21 cellular contexts compared by ENCODE assay signal in the genomic region with DNA sequence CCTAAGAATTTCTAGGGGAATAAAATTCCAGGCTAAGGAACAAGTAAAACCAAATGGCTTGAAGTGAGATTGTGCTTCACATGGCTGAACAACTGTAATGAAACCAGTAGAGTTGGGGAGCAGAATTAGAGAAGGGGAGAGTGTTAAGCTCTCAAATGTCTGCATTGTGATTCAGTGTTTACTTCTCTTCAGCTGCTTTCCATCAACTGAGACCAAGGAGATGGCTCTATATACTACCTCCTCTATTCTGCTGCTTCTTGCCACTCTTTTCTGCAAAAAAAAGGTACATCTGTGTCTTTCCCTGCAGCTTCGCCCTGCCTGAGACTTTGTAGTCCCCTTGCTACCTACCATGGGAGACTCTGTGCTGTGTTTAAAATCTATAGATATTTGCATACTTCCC.
"Had no signal": no experiment of that assay in that cellular context is flagged by ENCODE, and none has a peak within 500 bp of the region (broad histone marks: within the 10 kb centered on the region; RNA-seq: fewer than 3 reads in every experiment).

No MANE protein-coding gene starts in this region.

- H3K4me3 ChIP-seq: ascending aorta, sigmoid colon had no signal

- H3K4me3 Mint-ChIP-seq: activated CD4-positive, alpha-beta T cell treated with anti-CD3 and anti-CD28 coated beads, Interleukin-2, amount 10 ng/mL, durations not matched to agents 7 days and 5 days; activated naive CD4-positive, alpha-beta T cell treated with anti-CD3 and anti-CD28 coated beads for 36 hours; activated naive CD8-positive, alpha-beta T cell treated with anti-CD3 and anti-CD28 coated beads, Interleukin-2, amount 50 U/mL, for 24 hours; activated T-cell treated with anti-CD3 and anti-CD28 coated beads, Interleukin-2, amount 50 U/mL, for 4 hours; central memory CD8-positive, alpha-beta T cell; effector memory CD8-positive, alpha-beta T cell; stimulated activated memory B cell treated with anti-CD40 and anti-IgM and Interleukin-4, amounts not matched to agents 10 μg/mL and 1 μg/mL and 100 μg/mL, for 72 hours; T-cell had no signal

- H3K36me3 Mint-ChIP-seq: stimulated activated memory B cell treated with anti-CD40 and anti-IgM and Interleukin-4, amounts not matched to agents 10 μg/mL and 1 μg/mL and 100 μg/mL, for 72 hours; T-cell had no signal

- H3K27me3 Mint-ChIP-seq: activated CD4-positive, alpha-beta T cell treated with anti-CD3 and anti-CD28 coated beads, Interleukin-2, amount 10 ng/mL, durations not matched to agents 7 days and 5 days; activated naive CD8-positive, alpha-beta T cell treated with anti-CD3 and anti-CD28 coated beads, Interleukin-2, amount 50 U/mL, for 24 hours; central memory CD8-positive, alpha-beta T cell; effector memory CD8-positive, alpha-beta T cell; stimulated activated memory B cell treated with anti-CD40 and anti-IgM and Interleukin-4, amounts not matched to agents 10 μg/mL and 1 μg/mL and 100 μg/mL, for 72 hours; T-cell had no signal

- H3K4me1 ChIP-seq: foreskin keratinocyte, parathyroid adenoma had no signal

- DNase-seq: activated CD4-positive, alpha-beta T cell treated with anti-CD3 and anti-CD28 coated beads, Interleukin-2, amount 10 ng/mL, durations not matched to agents 7 days and 5 days; activated CD8-positive, alpha-beta memory T cell treated with anti-CD3 and anti-CD28 coated beads, Interleukin-2, amount 50 U/mL, for 4 hours; activated naive CD4-positive, alpha-beta T cell treated with anti-CD3 and anti-CD28 coated beads for 36 hours; activated naive CD8-positive, alpha-beta T cell treated with anti-CD3 and anti-CD28 coated beads, Interleukin-2, amount 50 U/mL, for 24 hours; activated T-cell treated with anti-CD3 and anti-CD28 coated beads, Interleukin-2, amount 50 U/mL, for 4 hours; effector memory CD8-positive, alpha-beta T cell; foreskin keratinocyte; glutamatergic neuron; hypothalamus; mammary epithelial cell; sigmoid colon; stimulated activated CD4-positive, alpha-beta T cell treated with anti-CD3 and anti-CD28 coated beads, Interleukin-4, amount 100 ng/mL, for 24 hours; T-cell; T-helper 9 cell had no signal

- H3K4me1 Mint-ChIP-seq: activated CD4-positive, alpha-beta T cell treated with anti-CD3 and anti-CD28 coated beads, Interleukin-2, amount 10 ng/mL, durations not matched to agents 7 days and 5 days; activated naive CD8-positive, alpha-beta T cell treated with anti-CD3 and anti-CD28 coated beads, Interleukin-2, amount 50 U/mL, for 24 hours; central memory CD8-positive, alpha-beta T cell; stimulated activated memory B cell treated with anti-CD40 and anti-IgM and Interleukin-4, amounts not matched to agents 10 μg/mL and 1 μg/mL and 100 μg/mL, for 72 hours; T-cell had no signal

- H3K9me3 Mint-ChIP-seq: activated CD4-positive, alpha-beta T cell treated with anti-CD3 and anti-CD28 coated beads, Interleukin-2, amount 10 ng/mL, durations not matched to agents 7 days and 5 days; activated naive CD4-positive, alpha-beta T cell treated with anti-CD3 and anti-CD28 coated beads for 36 hours; activated T-cell treated with anti-CD3 and anti-CD28 coated beads, Interleukin-2, amount 50 U/mL, for 4 hours; stimulated activated memory B cell treated with anti-CD40 and anti-IgM and Interleukin-4, amounts not matched to agents 10 μg/mL and 1 μg/mL and 100 μg/mL, for 72 hours; T-cell had no signal

- H3K79me2 ChIP-seq: parathyroid adenoma had no signal

- H3K36me3 ChIP-seq: ascending aorta had no signal

- H3K27me3 ChIP-seq: ascending aorta, foreskin keratinocyte, sigmoid colon had no signal

- H2AFZ ChIP-seq: parathyroid adenoma had no signal

- ATAC-seq: activated CD4-positive, CD25-positive, alpha-beta regulatory T cell treated with anti-CD3 and anti-CD28 coated beads, Interleukin-2, amount 50 U/mL, for 24 hours; activated naive CD8-positive, alpha-beta T cell treated with anti-CD3 and anti-CD28 coated beads, Interleukin-2, amount 50 U/mL, for 24 hours; activated T-cell treated with anti-CD3 and anti-CD28 coated beads, Interleukin-2, amount 50 U/mL, for 4 hours; effector memory CD8-positive, alpha-beta T cell; foreskin keratinocyte; left lobe of liver; SK-N-SH treated with all-trans-retinoic acid at 6 μM for 48 hours; stimulated activated memory B cell treated with anti-CD40 and anti-IgM and Interleukin-4, amounts not matched to agents 10 μg/mL and 1 μg/mL and 100 μg/mL, for 72 hours; T-cell had no signal

- H3K27ac Mint-ChIP-seq: activated CD4-positive, alpha-beta T cell treated with anti-CD3 and anti-CD28 coated beads, Interleukin-2, amount 10 ng/mL, durations not matched to agents 7 days and 5 days; activated naive CD4-positive, alpha-beta T cell treated with anti-CD3 and anti-CD28 coated beads for 36 hours; activated naive CD8-positive, alpha-beta T cell treated with anti-CD3 and anti-CD28 coated beads, Interleukin-2, amount 50 U/mL, for 24 hours; effector memory CD8-positive, alpha-beta T cell; stimulated activated memory B cell treated with anti-CD40 and anti-IgM and Interleukin-4, amounts not matched to agents 10 μg/mL and 1 μg/mL and 100 μg/mL, for 72 hours; T-cell had no signal

- H3K9me3 ChIP-seq: ascending aorta, sigmoid colon had no signal

- H3K27ac ChIP-seq: ascending aorta, foreskin keratinocyte, parathyroid adenoma, sigmoid colon had no signal
